In the genomic region with DNA sequence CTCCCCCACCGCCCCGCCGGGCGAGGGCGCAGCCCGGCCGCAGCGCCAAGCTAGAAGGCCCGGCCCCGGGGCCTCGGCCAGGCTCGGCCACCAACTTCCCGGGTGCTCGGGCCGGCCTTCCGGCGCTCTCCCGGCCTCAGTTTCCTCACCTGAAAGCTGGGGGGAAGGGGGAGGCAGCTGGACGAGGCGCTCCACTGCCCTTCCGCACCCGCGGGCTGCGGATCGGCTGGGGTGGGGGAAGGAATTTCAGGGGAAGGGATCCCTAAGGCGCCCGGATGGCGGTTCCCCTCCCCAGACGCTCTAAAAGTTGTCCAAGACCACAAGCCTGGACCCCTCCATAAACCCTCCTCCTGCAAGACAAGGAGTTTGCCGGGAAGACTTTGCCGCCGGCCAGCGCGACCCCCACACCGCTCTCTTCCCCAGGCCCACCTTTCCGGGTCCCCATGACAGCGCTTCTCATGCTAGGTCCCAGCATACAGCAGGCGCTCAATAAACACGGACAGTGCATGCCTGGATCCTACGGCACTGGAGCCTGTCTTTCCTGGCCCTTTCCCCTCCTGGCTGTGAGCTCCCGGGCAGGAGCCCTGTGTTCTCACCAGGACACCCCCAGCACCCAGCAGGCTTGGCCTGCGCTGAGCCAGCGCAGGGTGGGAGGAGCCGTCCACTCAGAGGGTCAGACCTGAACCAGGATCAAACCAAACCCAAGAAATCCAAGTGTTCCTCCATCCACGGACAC, we compare ENCODE assay signal across 12 cellular contexts. TPM values are rescaled to one million over a fixed set of nuclear protein-coding genes. Genes with fewer than 3 reads are reported as not detected.
DNase-seq lines count a peak whose midpoint lies in the region; ATAC-seq lines count a peak whose summit lies in the region.
"Had no signal": no experiment of that assay in that cellular context is flagged by ENCODE, and none has a peak within 500 bp of the region (broad histone marks: within the 10 kb centered on the region; RNA-seq: fewer than 3 reads in every experiment).

No MANE protein-coding gene starts in this region.

- DNase-seq in H7, result peak; percentile 84
- no peak for DNase-seq in activated naive CD8-positive, alpha-beta T cell treated with anti-CD3 and anti-CD28 coated beads, Interleukin-2, amount 10 ng/mL, durations not matched to agents 7 days and 5 days
- DNase-seq in iPS DF 6.9 (ENCODE audit: low read depth, low spot score), result no peak
- DNase-seq in NCI-H524 (lab: John Stamatoyannopoulos, UW), result no peak
- no peak for DNase-seq in stimulated activated naive CD4-positive, alpha-beta T cell treated with Interleukin-2 at 50 U/mL for 16 hours (lab: John Stamatoyannopoulos, UW)
- DNase-seq: activated B cell treated with CpG ODN at 0.5 μM for 24 hours, foreskin fibroblast, Kasumi-1 had no signal

- H3K9me3 ChIP-seq in iPS DF 6.9 (ENCODE audit: control insufficient read depth, insufficient read depth, low read length), result no peaks in the 10 kb centered on the region
- no peaks in the 10 kb centered on the region for H3K9me3 ChIP-seq in skeletal muscle satellite cell (replicated peaks; ENCODE audit: low read length)

- H3K4me1 Mint-ChIP-seq in activated naive CD8-positive, alpha-beta T cell treated with anti-CD3 and anti-CD28 coated beads, Interleukin-2, amount 10 ng/mL, durations not matched to agents 7 days and 5 days, result peaks cover 3% of the 10 kb centered on the region

- no peak overlapping the region for H3K27ac ChIP-seq in iPS DF 6.9 (ENCODE audit: low read length)

- POLR2A ChIA-PET in activated naive CD8-positive, alpha-beta T cell treated with anti-CD3 and anti-CD28 coated beads, Interleukin-2, amount 10 ng/mL, durations not matched to agents 7 days and 5 days (lab: Charles Lee), result no interaction called here

- H3K27me3 ChIP-seq in H7 (ENCODE audit: control insufficient read depth, insufficient read depth, low read length) (peaks cover 42% of the 10 kb centered on the region), iPS DF 6.9 (ENCODE audit: control insufficient read depth, insufficient read depth, low read length) (peaks cover 10% of the 10 kb centered on the region; the same call in 1 of the 2 replicates), skeletal muscle satellite cell (ENCODE audit: control insufficient read depth, insufficient read depth, low read length) (peaks cover 58% of the 10 kb centered on the region)

- H3K36me3 ChIP-seq in H7 (replicated peaks; ENCODE audit: control insufficient read depth, insufficient read depth, low read length), result no peaks in the 10 kb centered on the region
- H3K36me3 ChIP-seq in iPS DF 6.9 (ENCODE audit: control insufficient read depth, insufficient read depth, low read length), result no peaks in the 10 kb centered on the region
- H3K36me3 ChIP-seq in skeletal muscle satellite cell (ENCODE audit: insufficient read depth, low read length), result no peaks in the 10 kb centered on the region

- WGBS in iPS DF 6.9 (ENCODE audit: insufficient coverage, insufficient read length), result no CpG with 5 or more reads among the region's 45 CpGs

- H3K9ac ChIP-seq in skeletal muscle satellite cell (ENCODE audit: low read depth, low read length), result no peak overlapping the region

- H3K9me3 Mint-ChIP-seq in activated naive CD8-positive, alpha-beta T cell treated with anti-CD3 and anti-CD28 coated beads, Interleukin-2, amount 10 ng/mL, durations not matched to agents 7 days and 5 days, result no peaks in the 10 kb centered on the region
- H3K9me3 Mint-ChIP-seq: activated B cell treated with CpG ODN at 0.5 μM for 24 hours had no signal

- ATAC-seq in activated naive CD8-positive, alpha-beta T cell treated with anti-CD3 and anti-CD28 coated beads, Interleukin-2, amount 10 ng/mL, durations not matched to agents 7 days and 5 days (ENCODE audit: low read depth), result no peak
- ATAC-seq in HG03457 (IDR thresholded peaks at IDR 0.05; ENCODE audit: unreplicated experiment) (no peak), GM19328 (IDR thresholded peaks at IDR 0.05; ENCODE audit: unreplicated experiment) (no peak)

- H3K36me3 Mint-ChIP-seq in activated naive CD8-positive, alpha-beta T cell treated with anti-CD3 and anti-CD28 coated beads, Interleukin-2, amount 10 ng/mL, durations not matched to agents 7 days and 5 days, result no peaks in the 10 kb centered on the region

- H3K4me1 ChIP-seq in iPS DF 6.9 (ENCODE audit: control insufficient read depth, insufficient read depth, low read length) (peaks cover 13% of the 10 kb centered on the region), skeletal muscle satellite cell (ENCODE audit: control insufficient read depth, insufficient read depth, low read length) (no peaks in the 10 kb centered on the region)

- H3K4me3 Mint-ChIP-seq in activated naive CD8-positive, alpha-beta T cell treated with anti-CD3 and anti-CD28 coated beads, Interleukin-2, amount 10 ng/mL, durations not matched to agents 7 days and 5 days, result peak overlapping the region; percentile 54
- H3K4me3 Mint-ChIP-seq: activated B cell treated with CpG ODN at 0.5 μM for 24 hours had no signal

- peaks cover 24% of the 10 kb centered on the region for H3K27me3 Mint-ChIP-seq in activated naive CD8-positive, alpha-beta T cell treated with anti-CD3 and anti-CD28 coated beads, Interleukin-2, amount 10 ng/mL, durations not matched to agents 7 days and 5 days

- no peak overlapping the region for H3K27ac Mint-ChIP-seq in activated naive CD8-positive, alpha-beta T cell treated with anti-CD3 and anti-CD28 coated beads, Interleukin-2, amount 10 ng/mL, durations not matched to agents 7 days and 5 days
- H3K27ac Mint-ChIP-seq: activated B cell treated with CpG ODN at 0.5 μM for 24 hours had no signal

- H3K4me2 ChIP-seq in skeletal muscle satellite cell (ENCODE audit: low read length), result peak overlapping the region; percentile 79

- peak overlapping the region; percentile 57 for H3K4me3 ChIP-seq in H7 (ENCODE audit: insufficient read depth, low read depth, low read length)
- H3K4me3 ChIP-seq in iPS DF 6.9 (ENCODE audit: low read length), result peak overlapping the region; percentile 29; the same call in 1 of the 2 replicates
- H3K4me3 ChIP-seq in skeletal muscle satellite cell (ENCODE audit: low read length), result peak overlapping the region; percentile 61

RNA-seq across cellular contexts. Expression of gene BEGAIN, which starts 18.1 kb away (rescaled TPM):
- 1.3 and 3.3 TPM in 2 replicates for total RNA-seq in H7 (2014; rRNA removed; shearing (Covaris generic))
- total RNA-seq in activated naive CD8-positive, alpha-beta T cell treated with anti-CD3 and anti-CD28 coated beads, Interleukin-2, amount 10 ng/mL, durations not matched to agents 7 days and 5 days, result 1 to 10 TPM; 1.5 to 2.3 TPM
- 1.7 and 2.0 TPM in 2 replicates for total RNA-seq in skeletal muscle satellite cell (2012; rRNA removed)
- total RNA-seq: activated B cell treated with CpG ODN at 0.5 μM for 24 hours, myocyte had no signal
